ENCODE assay signal across 1 cellular context in genomic region chr3:156602424-156602823, GRCh38.
TF ChIP-seq lines count a peak whose summit lies in the region.

No MANE protein-coding gene starts in this region.

TF ChIP-seq in HepG2, 621 proteins besides CTCF, POLR2A, EP300 and RAD21:
- TF ChIP-seq ZBTB10 (CRISPR knock-in tag; IDR thresholded peaks at IDR 0.05; ENCODE audit: borderline replicate concordance) (no peak), U2AF1 (optimal IDR thresholded peaks at IDR 0.05; ENCODE audit: low read depth, low read length) (no peak), BORCS8-MEF2B (CRISPR knock-in tag; IDR thresholded peaks at IDR 0.05) (no peak), ATF4 (CRISPR knock-in tag; IDR thresholded peaks at IDR 0.05) (no peak), HNRNPH1 (optimal IDR thresholded peaks at IDR 0.05; ENCODE audit: low read depth, low read length) (no peak), RFX3 (CRISPR knock-in tag; IDR thresholded peaks at IDR 0.05) (no peak), E2F2 (CRISPR knock-in tag; IDR thresholded peaks at IDR 0.05; ENCODE audit: borderline replicate concordance) (no peak), HOXA5 (CRISPR knock-in tag; IDR thresholded peaks at IDR 0.05) (no peak), ZNF34 (CRISPR knock-in tag; IDR thresholded peaks at IDR 0.05; ENCODE audit: borderline replicate concordance) (no peak), ZNF547 (CRISPR knock-in tag; IDR thresholded peaks at IDR 0.05) (no peak), ZNF512B (CRISPR knock-in tag; IDR thresholded peaks at IDR 0.05; ENCODE audit: borderline replicate concordance) (no peak), SP2 (CRISPR knock-in tag; IDR thresholded peaks at IDR 0.05) (no peak), IRF9 (CRISPR knock-in tag; IDR thresholded peaks at IDR 0.05; ENCODE audit: borderline replicate concordance) (no peak), REXO4 (CRISPR knock-in tag; IDR thresholded peaks at IDR 0.05; ENCODE audit: borderline replicate concordance) (no peak), MAFG (CRISPR knock-in tag; IDR thresholded peaks at IDR 0.05) (no peak), MAX (IDR thresholded peaks at IDR 0.05) (no peak), ZNF274 (CRISPR knock-in tag; IDR thresholded peaks at IDR 0.05) (no peak)
TF ChIP-seq in HepG2: peak in this region for 0.
